Comparison of ENCODE assay signal across 1 cellular context in genomic region chr16:87985493-87985892, GRCh38.
TF ChIP-seq lines count a peak whose summit lies in the region.

No MANE protein-coding gene starts in this region.

TF ChIP-seq in IMR-90, 13 proteins besides CTCF, POLR2A, EP300 and RAD21:
- peak; percentile 65 for TF ChIP-seq CEBPB (IDR thresholded peaks at IDR 0.05; ENCODE audit: low read depth, low read length)
TF ChIP-seq in IMR-90: peak in this region for 1; not testable (repeated sequence) for 12.
